ENCODE assay signal across 8 cellular contexts in genomic region chr22:24650884-24651283, GRCh38. TPM values are rescaled to one million over a fixed set of nuclear protein-coding genes. Genes with fewer than 3 reads are reported as not detected.
DNase-seq lines count a peak whose midpoint lies in the region; ATAC-seq and TF ChIP-seq lines count a peak whose summit lies in the region.
"Not testable (repeated sequence)": the region's sequence is repeated elsewhere in the genome, so short reads cannot be mapped to it uniquely, and the experiment has no call there.

No MANE protein-coding gene starts in this region.

- H3K27ac Mint-ChIP-seq in Calu3 (ENCODE audit: unreplicated experiment); T-helper 2 cell treated with Interferon-gamma antibody and Interleukin-4, amounts not matched to agents 5 μg/mL and 100 μg/mL, for 36 hours; activated CD8-positive, alpha-beta memory T cell treated with anti-CD3 and anti-CD28 coated beads, Interleukin-2, amount 10 ng/mL, durations not matched to agents 7 days and 5 days; naive thymus-derived CD4-positive, alpha-beta T cell; stimulated activated naive B cell treated with anti-CD40 and anti-IgM and Interleukin-4, amounts not matched to agents 10 μg/mL and 1 μg/mL and 100 μg/mL, for 72 hours: not testable (repeated sequence)

- H3K36me3 ChIP-seq in naive thymus-derived CD4-positive, alpha-beta T cell (ENCODE audit: control insufficient read depth in 2 of 3, insufficient read depth in 3 of 3, low read length in 3 of 3): not testable (repeated sequence)

- H3K9me3 ChIP-seq in naive thymus-derived CD4-positive, alpha-beta T cell (ENCODE audit: control insufficient read depth in 2 of 3, low read length in 3 of 3): not testable (repeated sequence)

- not testable (repeated sequence) for H3K4me1 ChIP-seq in naive thymus-derived CD4-positive, alpha-beta T cell (ENCODE audit: control insufficient read depth in 2 of 2, insufficient read depth in 2 of 2, low read length in 2 of 2)

- CTCF ChIA-PET in Calu3 (lab: Charles Lee); activated CD8-positive, alpha-beta memory T cell treated with anti-CD3 and anti-CD28 coated beads, Interleukin-2, amount 10 ng/mL, durations not matched to agents 7 days and 5 days (lab: Charles Lee); naive thymus-derived CD4-positive, alpha-beta T cell (lab: Charles Lee): not testable (repeated sequence)

- H3K36me3 Mint-ChIP-seq in Calu3 (ENCODE audit: insufficient read depth, unreplicated experiment); T-helper 2 cell treated with Interferon-gamma antibody and Interleukin-4, amounts not matched to agents 5 μg/mL and 100 μg/mL, for 36 hours (ENCODE audit: low read depth); activated CD8-positive, alpha-beta memory T cell treated with anti-CD3 and anti-CD28 coated beads, Interleukin-2, amount 10 ng/mL, durations not matched to agents 7 days and 5 days; naive thymus-derived CD4-positive, alpha-beta T cell; stimulated activated naive B cell treated with anti-CD40 and anti-IgM and Interleukin-4, amounts not matched to agents 10 μg/mL and 1 μg/mL and 100 μg/mL, for 72 hours: not testable (repeated sequence)

- not testable (repeated sequence) for H3K27ac ChIP-seq in naive thymus-derived CD4-positive, alpha-beta T cell (ENCODE audit: low read depth, low read length)

- ATAC-seq in activated CD8-positive, alpha-beta memory T cell treated with anti-CD3 and anti-CD28 coated beads, Interleukin-2, amount 10 ng/mL, durations not matched to agents 7 days and 5 days; Right ventricle myocardium inferior; naive thymus-derived CD4-positive, alpha-beta T cell; stimulated activated naive B cell treated with anti-CD40 and anti-IgM and Interleukin-4, amounts not matched to agents 10 μg/mL and 1 μg/mL and 100 μg/mL, for 72 hours (replicated peaks): not testable (repeated sequence)

- not testable (repeated sequence) for H3K27me3 ChIP-seq in naive thymus-derived CD4-positive, alpha-beta T cell (ENCODE audit: control insufficient read depth in 2 of 2, insufficient read depth in 2 of 2, low read length in 2 of 2)

- peak; percentile 86 for DNase-seq in Calu3
- DNase-seq in T-helper 2 cell treated with Interferon-gamma antibody and Interleukin-4, amounts not matched to agents 5 μg/mL and 100 μg/mL, for 36 hours (ENCODE audit: low spot score): peak; percentile 42
- DNase-seq in activated CD8-positive, alpha-beta memory T cell treated with anti-CD3 and anti-CD28 coated beads, Interleukin-2, amount 10 ng/mL, durations not matched to agents 7 days and 5 days: peak; percentile 78
- peak; percentile 48 for DNase-seq in activated naive CD4-positive, alpha-beta T cell treated with anti-CD3 and anti-CD28 coated beads, Interleukin-2, amount 50 U/mL, for 16 hours
- peak; percentile 78 for DNase-seq in Right ventricle myocardium inferior (ENCODE audit: missing footprints)
- peak; percentile 23 to 50 (median 41) for DNase-seq in naive thymus-derived CD4-positive, alpha-beta T cell
- DNase-seq in stimulated activated CD4-positive, alpha-beta T cell treated with anti-CD3 and anti-CD28 coated beads, Interleukin-1b, Interleukin-23, amount 100 ng/mL, for 4 hours (ENCODE audit: low read depth in 2 of 2): peak; percentile 23 to 33
- DNase-seq in stimulated activated naive B cell treated with anti-CD40 and anti-IgM and Interleukin-4, amounts not matched to agents 10 μg/mL and 1 μg/mL and 100 μg/mL, for 72 hours: peak; percentile 41

- not testable (repeated sequence) for H3K27me3 Mint-ChIP-seq in Calu3 (ENCODE audit: unreplicated experiment); T-helper 2 cell treated with Interferon-gamma antibody and Interleukin-4, amounts not matched to agents 5 μg/mL and 100 μg/mL, for 36 hours (ENCODE audit: low read depth); activated CD8-positive, alpha-beta memory T cell treated with anti-CD3 and anti-CD28 coated beads, Interleukin-2, amount 10 ng/mL, durations not matched to agents 7 days and 5 days; naive thymus-derived CD4-positive, alpha-beta T cell; stimulated activated naive B cell treated with anti-CD40 and anti-IgM and Interleukin-4, amounts not matched to agents 10 μg/mL and 1 μg/mL and 100 μg/mL, for 72 hours

- not testable (repeated sequence) for TF ChIP-seq CTCF in Calu3 (IDR thresholded peaks at IDR 0.05; ENCODE audit: unreplicated experiment)

- H3K4me1 Mint-ChIP-seq in Calu3 (ENCODE audit: low read depth, unreplicated experiment); T-helper 2 cell treated with Interferon-gamma antibody and Interleukin-4, amounts not matched to agents 5 μg/mL and 100 μg/mL, for 36 hours (ENCODE audit: low read depth); activated CD8-positive, alpha-beta memory T cell treated with anti-CD3 and anti-CD28 coated beads, Interleukin-2, amount 10 ng/mL, durations not matched to agents 7 days and 5 days; naive thymus-derived CD4-positive, alpha-beta T cell; stimulated activated naive B cell treated with anti-CD40 and anti-IgM and Interleukin-4, amounts not matched to agents 10 μg/mL and 1 μg/mL and 100 μg/mL, for 72 hours: not testable (repeated sequence)

- not testable (repeated sequence) for H3K4me3 Mint-ChIP-seq in Calu3 (ENCODE audit: low read depth, unreplicated experiment); T-helper 2 cell treated with Interferon-gamma antibody and Interleukin-4, amounts not matched to agents 5 μg/mL and 100 μg/mL, for 36 hours; activated CD8-positive, alpha-beta memory T cell treated with anti-CD3 and anti-CD28 coated beads, Interleukin-2, amount 10 ng/mL, durations not matched to agents 7 days and 5 days; naive thymus-derived CD4-positive, alpha-beta T cell; stimulated activated naive B cell treated with anti-CD40 and anti-IgM and Interleukin-4, amounts not matched to agents 10 μg/mL and 1 μg/mL and 100 μg/mL, for 72 hours

- POLR2A ChIA-PET in naive thymus-derived CD4-positive, alpha-beta T cell (lab: Charles Lee): not testable (repeated sequence)

- not testable (repeated sequence) for BruUV-seq in Calu3 (replicated peaks; lab: Mats Ljungman, UMichigan)

- H3K9me3 Mint-ChIP-seq in Calu3 (ENCODE audit: low read depth, unreplicated experiment); T-helper 2 cell treated with Interferon-gamma antibody and Interleukin-4, amounts not matched to agents 5 μg/mL and 100 μg/mL, for 36 hours; activated CD8-positive, alpha-beta memory T cell treated with anti-CD3 and anti-CD28 coated beads, Interleukin-2, amount 10 ng/mL, durations not matched to agents 7 days and 5 days (ENCODE audit: low read depth); naive thymus-derived CD4-positive, alpha-beta T cell; stimulated activated naive B cell treated with anti-CD40 and anti-IgM and Interleukin-4, amounts not matched to agents 10 μg/mL and 1 μg/mL and 100 μg/mL, for 72 hours: not testable (repeated sequence)

- H3K4me3 ChIP-seq in naive thymus-derived CD4-positive, alpha-beta T cell (ENCODE audit: low read length): not testable (repeated sequence)

- intact Hi-C loops in Calu3 (cut with micrococcal nuclease; ENCODE audit: unreplicated experiment); Right ventricle myocardium inferior (cut with DNase I); naive thymus-derived CD4-positive, alpha-beta T cell (cut with micrococcal nuclease): not testable (repeated sequence)

RNA-seq across cellular contexts. Expression of gene GGT1, which starts 47.9 kb away (rescaled TPM):
- total RNA-seq in Calu3 (2022) (63.8 and 79.3 TPM in 2 replicates), Right ventricle myocardium inferior (2.3 TPM)
- 10 to 100 TPM; 51.2 to 66.0 TPM for total RNA-seq in activated CD8-positive, alpha-beta memory T cell treated with anti-CD3 and anti-CD28 coated beads, Interleukin-2, amount 10 ng/mL, durations not matched to agents 7 days and 5 days
- 10 to 100 TPM; 11.5 to 95.9 (median 12.8) TPM for total RNA-seq in naive thymus-derived CD4-positive, alpha-beta T cell
- 1 to 10 TPM; 1.1 to 2.4 TPM for polyA plus RNA-seq in naive thymus-derived CD4-positive, alpha-beta T cell

RNA-seq across cellular contexts. Expression of gene LRRC75B, which starts 58.0 kb away (rescaled TPM):
- total RNA-seq in Calu3 (2022) (14.4 and 14.5 TPM in 2 replicates), Right ventricle myocardium inferior (6.5 TPM)
- 1 to 10 TPM; 1.6 to 2.1 TPM for total RNA-seq in activated CD8-positive, alpha-beta memory T cell treated with anti-CD3 and anti-CD28 coated beads, Interleukin-2, amount 10 ng/mL, durations not matched to agents 7 days and 5 days
- total RNA-seq in naive thymus-derived CD4-positive, alpha-beta T cell: 1 to 10 TPM in 2 of 5 experiments, not detected in 3; 2.4 to 2.5 TPM
- not detected for polyA plus RNA-seq in naive thymus-derived CD4-positive, alpha-beta T cell

Comparison
In these comparisons a context has a peak if more than half of its experiments do, and no peak if none do; other contexts are left out.
1. DNase-seq: peak in every context shown above with its lines; median percentile 86 in Calu3; 78 in activated CD8-positive, alpha-beta memory T cell treated with anti-CD3 and anti-CD28 coated beads, Interleukin-2, amount 10 ng/mL, durations not matched to agents 7 days and 5 days; 78 in Right ventricle myocardium inferior; 48 in activated naive CD4-positive, alpha-beta T cell treated with anti-CD3 and anti-CD28 coated beads, Interleukin-2, amount 50 U/mL, for 16 hours; 42 in T-helper 2 cell treated with Interferon-gamma antibody and Interleukin-4, amounts not matched to agents 5 μg/mL and 100 μg/mL, for 36 hours; 41 in naive thymus-derived CD4-positive, alpha-beta T cell; 41 in stimulated activated naive B cell treated with anti-CD40 and anti-IgM and Interleukin-4, amounts not matched to agents 10 μg/mL and 1 μg/mL and 100 μg/mL, for 72 hours; 28 in stimulated activated CD4-positive, alpha-beta T cell treated with anti-CD3 and anti-CD28 coated beads, Interleukin-1b, Interleukin-23, amount 100 ng/mL, for 4 hours.